11 cellular contexts compared by ENCODE assay signal in the genomic region with DNA sequence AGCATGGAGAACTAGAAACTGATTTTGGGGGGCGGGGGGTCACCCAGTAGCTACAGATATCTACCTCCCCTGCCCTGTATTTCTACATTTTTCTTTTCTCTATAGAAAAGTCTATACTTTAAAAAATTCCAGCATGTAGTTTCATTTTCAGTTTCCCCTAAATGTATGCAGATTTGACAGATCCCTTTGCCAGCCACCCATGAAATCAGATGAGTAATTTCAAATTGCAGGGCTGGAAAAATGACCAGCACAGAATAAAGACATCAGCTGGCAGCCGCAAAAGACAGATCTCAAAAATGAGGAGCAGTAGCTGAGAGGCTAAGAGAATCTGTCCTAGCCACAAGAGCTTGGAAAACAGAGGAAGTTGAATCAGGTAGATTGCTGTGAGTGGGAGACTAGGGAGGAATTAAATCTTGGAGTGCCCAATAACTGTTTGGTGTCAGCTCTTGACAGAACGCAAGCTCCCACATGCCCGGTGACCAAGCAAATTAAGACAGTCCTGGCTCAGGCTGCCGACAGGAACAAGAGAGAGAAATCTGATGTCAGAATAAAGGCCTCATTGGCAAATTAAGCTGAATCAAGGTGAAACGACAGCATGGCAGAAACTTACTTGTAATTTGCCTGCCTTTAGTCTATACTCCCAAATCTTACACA. TPM values are rescaled to one million over a fixed set of nuclear protein-coding genes. Genes with fewer than 3 reads are reported as not detected.
A peak's percentile ranks its signal among the peaks of the same experiment; 100 is the strongest.
DNase-seq lines count a peak whose midpoint lies in the region; ATAC-seq, FAIRE-seq and TF ChIP-seq lines count a peak whose summit lies in the region.
"Had no signal": no experiment of that assay in that cellular context is flagged by ENCODE, and none has a peak within 500 bp of the region (broad histone marks: within the 10 kb centered on the region; RNA-seq: fewer than 3 reads in every experiment).

No MANE protein-coding gene starts in this region.

- POLR2A ChIA-PET in CD4-positive, alpha-beta T cell (lab: Charles Lee), result interaction anchor here (1.7 kb wide), 1 partner anchor 14 kb away, joined by 4 read pairs; no protein-coding TSS in a partner anchor

- peak; percentile 51 for FAIRE-seq in GM19239 (lab: Jason Lieb, UNC)

- H3K27ac ChIP-seq in VCaP (peak overlapping the region; percentile 60), heart left ventricle (peak overlapping the region in 11 of 12 donors; percentile 28 to 87 (median 78)), tibial nerve (no peak overlapping the region), tibial artery (no peak overlapping the region)
- no peak overlapping the region for H3K27ac ChIP-seq in CD4-positive, alpha-beta T cell (ENCODE audit: low read depth, low read length)

- peaks cover 8% of the 10 kb centered on the region for H3K27me3 Mint-ChIP-seq in CD4-positive, alpha-beta T cell

- H3K4me1 Mint-ChIP-seq in CD4-positive, alpha-beta T cell (ENCODE audit: low read depth), result peaks cover 11% of the 10 kb centered on the region

- TF ChIP-seq POLR2A in heart left ventricle (IDR thresholded peaks at IDR 0.05) (no peak), tibial nerve (IDR thresholded peaks at IDR 0.05) (no peak)

- no peak for TF ChIP-seq EP300 in tibial nerve (IDR thresholded peaks at IDR 0.05)

- H3K27me3 ChIP-seq in heart left ventricle, result no peaks in the 10 kb centered on the region
- no peaks in the 10 kb centered on the region for H3K27me3 ChIP-seq in tibial nerve
- H3K27me3 ChIP-seq in CD4-positive, alpha-beta T cell (ENCODE audit: control insufficient read depth, insufficient read depth, low read length), result no peaks in the 10 kb centered on the region
- no peaks in the 10 kb centered on the region for H3K27me3 ChIP-seq in tibial artery

- WGBS in heart left ventricle, 4 donors, result 60 to 67% (median 63%) methylated on average over 6 of the region's 6 CpGs
- WGBS in tibial nerve, 2 donors, result 82 to 83% methylated on average over 6 of the region's 6 CpGs

- intact Hi-C loops in heart left ventricle (cut with DNase I), result loop anchor here in 3 of 10 donors (5.0 to 10.0 kb wide), 3 partner anchors 173 to 213 kb away; partner anchors contain the start of genes DCLRE1A (in 1 of the 3) and NHLRC2 (in 1 of the 3)
- intact Hi-C loops in CD4-positive, alpha-beta T cell (cut with DNase I, micrococcal nuclease), result no loop called here
- intact Hi-C loops in tibial artery (cut with DNase I; ENCODE audit: low total_unique reads), result no loop called here

- no peak for TF ChIP-seq CTCF in VCaP (conservative IDR thresholded peaks at IDR 0.05)
- TF ChIP-seq CTCF in heart left ventricle (IDR thresholded peaks at IDR 0.05), result no peak
- TF ChIP-seq CTCF in tibial nerve (IDR thresholded peaks at IDR 0.05), result no peak
- TF ChIP-seq CTCF in CD4-positive, alpha-beta T cell (IDR thresholded peaks at IDR 0.05), result no peak
- no peak for TF ChIP-seq CTCF in tibial artery (IDR thresholded peaks at IDR 0.05)

- in situ Hi-C loops in ACHN (cut with HindIII; ENCODE audit: low pct_ligation_motif_present, low pct_unique_long_range_greater_than_20kb, low sequenced_read_pairs), result no loop called here

- no peaks in the 10 kb centered on the region for H3K9me3 Mint-ChIP-seq in CD4-positive, alpha-beta T cell
- H3K9me3 Mint-ChIP-seq: CD8-positive, alpha-beta T cell had no signal

- H3K4me3 ChIP-seq in heart left ventricle (no peak overlapping the region), tibial nerve (no peak overlapping the region), tibial artery (no peak overlapping the region)

- no peak overlapping the region for H3K4me3 Mint-ChIP-seq in CD4-positive, alpha-beta T cell
- H3K4me3 Mint-ChIP-seq: CD8-positive, alpha-beta T cell had no signal

- H3K4me1 ChIP-seq in heart left ventricle (peaks cover 0 to 49% (median 29%) of the 10 kb centered on the region in 12 donors), tibial nerve (peaks cover 0 to 30% (median 2%) of the 10 kb centered on the region in 4 donors), tibial artery (peaks cover 0 to 39% (median 13%) of the 10 kb centered on the region in 4 donors)

- H3K36me3 Mint-ChIP-seq in CD4-positive, alpha-beta T cell (ENCODE audit: low read depth), result no peaks in the 10 kb centered on the region
- H3K36me3 Mint-ChIP-seq: CD8-positive, alpha-beta T cell had no signal

- peak; percentile 6 for DNase-seq in ACHN
- no peak for DNase-seq in GM19239 (ENCODE audit: insufficient read length, low spot score)
- peak in 1 of 5 donors; percentile 39 for DNase-seq in heart left ventricle
- DNase-seq in tibial nerve (ENCODE audit: low spot score in 2 of 2), result no peak
- no peak for DNase-seq in CD4-positive, alpha-beta T cell
- DNase-seq in tibial artery, result no peak
- DNase-seq: activated naive CD4-positive, alpha-beta T cell treated with anti-CD3 and anti-CD28 coated beads, Interleukin-2, amount 50 U/mL, for 16 hours; CD8-positive, alpha-beta T cell; NCI-H526 treated with DMSO at 0.1 percent for 48 hours had no signal

- no peaks in the 10 kb centered on the region for H3K9me3 ChIP-seq in heart left ventricle
- no peaks in the 10 kb centered on the region for H3K9me3 ChIP-seq in tibial nerve
- no peaks in the 10 kb centered on the region for H3K9me3 ChIP-seq in CD4-positive, alpha-beta T cell (ENCODE audit: control insufficient read depth, low read length)
- no peaks in the 10 kb centered on the region for H3K9me3 ChIP-seq in tibial artery

- H3K36me3 ChIP-seq in heart left ventricle (no peaks in the 10 kb centered on the region), tibial nerve (no peaks in the 10 kb centered on the region), tibial artery (no peaks in the 10 kb centered on the region)

- CTCF ChIA-PET in CD4-positive, alpha-beta T cell (lab: Charles Lee), result no interaction called here

- no peak overlapping the region for H3K27ac Mint-ChIP-seq in CD4-positive, alpha-beta T cell
- H3K27ac Mint-ChIP-seq: CD8-positive, alpha-beta T cell had no signal

- ATAC-seq in heart left ventricle, result no peak
- no peak for ATAC-seq in CD4-positive, alpha-beta T cell (ENCODE audit: poor library complexity)
- ATAC-seq in GM21515 (IDR thresholded peaks at IDR 0.05; ENCODE audit: unreplicated experiment), result no peak
- ATAC-seq: CD8-positive, alpha-beta T cell had no signal

RNA-seq across cellular contexts. Expression of gene ADRB1, which starts 24.5 kb away (rescaled TPM):
- total RNA-seq in heart left ventricle (100 to 1,000 TPM in 1 of 9 donors, 10 to 100 TPM in 8; 28.3 to 115 (median 59.4) TPM), tibial nerve (1 to 10 TPM in 2 of 4 donors, under 1 TPM in 2; 0.30 to 1.4 (median 1.1) TPM)
- polyA plus RNA-seq in heart left ventricle, result 10 to 100 TPM in 1 of 2 donors, 1 to 10 TPM in 1; 7.3 to 28.1 TPM
- total RNA-seq in CD4-positive, alpha-beta T cell, result under 1 TPM; 0.08 to 0.11 TPM

Comparison
In these comparisons a context has a peak if more than half of its experiments do, and no peak if none do; other contexts are left out.
1. H3K27ac ChIP-seq: peak in VCaP (single experiment) and heart left ventricle (11 of 12); none in tibial nerve (0 of 4), CD4-positive, alpha-beta T cell (single experiment) and tibial artery (0 of 2).
2. RNA of gene ADRB1, which starts 24.5 kb away (total RNA-seq): 28.3 to 115 TPM in heart left ventricle; 0.30 to 1.4 TPM in tibial nerve and 0.08 to 0.11 TPM in CD4-positive, alpha-beta T cell; every median in the first group is over 10 times any median in the second.